ENCODE assay signal across 6 cellular contexts in the genomic region with DNA sequence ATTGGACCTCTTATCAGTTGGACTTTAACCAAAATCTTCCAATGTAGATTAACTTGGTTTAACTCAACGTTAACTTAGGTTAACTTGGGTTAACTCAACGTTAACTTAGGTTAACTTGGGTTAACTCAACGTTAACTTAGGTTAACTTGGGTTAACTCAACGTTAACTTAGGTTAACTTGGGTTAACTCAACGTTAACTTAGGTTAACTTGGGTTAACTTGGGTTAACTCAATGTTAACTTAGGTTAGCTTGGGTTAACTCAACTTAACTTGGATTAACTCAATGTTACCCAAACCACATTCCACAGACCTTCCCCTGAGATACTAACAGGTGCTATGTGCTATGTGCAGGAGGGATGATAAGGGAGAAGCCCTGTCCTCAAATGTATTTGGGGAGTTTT.
DNase-seq lines count a peak whose midpoint lies in the region; ATAC-seq, FAIRE-seq and TF ChIP-seq lines count a peak whose summit lies in the region.
"Not testable (repeated sequence)": the region's sequence is repeated elsewhere in the genome, so short reads cannot be mapped to it uniquely, and the experiment has no call there.

No MANE protein-coding gene starts in this region.

- not testable (repeated sequence) for H3K79me2 ChIP-seq in K562 (ENCODE audit: control insufficient read depth, insufficient read depth, low read length); H1 (ENCODE audit: control insufficient read depth in 1 of 2, insufficient read depth in 2 of 2, low read length in 2 of 2); HepG2 (ENCODE audit: insufficient read depth, low read length)

- not testable (repeated sequence) for DNase-seq in RCC 7860 (ENCODE audit: low spot score); K562 (ENCODE audit: extremely low read depth in 1 of 4, low spot score in 3 of 4); H1 (ENCODE audit: low read depth in 1 of 2, low spot score in 2 of 2); HepG2 (ENCODE audit: low spot score); small intestine

- not testable (repeated sequence) for TF ChIP-seq RAD21 in K562 (CRISPR knock-in tag; conservative IDR thresholded peaks at IDR 0.05 in 1 of 2, IDR thresholded peaks at IDR 0.05 in 1 of 2); H1 (IDR thresholded peaks at IDR 0.05 in 1 of 2, conservative IDR thresholded peaks at IDR 0.05 in 1 of 2; ENCODE audit: low read depth in 2 of 2, low read length in 2 of 2); HepG2 (CRISPR knock-in tag; IDR thresholded peaks at IDR 0.05)

- not testable (repeated sequence) for H3K9me1 ChIP-seq in K562 (ENCODE audit: control insufficient read depth, insufficient read depth, low read length)

- H2BK5ac ChIP-seq in H1 (ENCODE audit: low read depth, low read length): not testable (repeated sequence)

- CTCF ChIA-PET in K562 (lab: Yijun Ruan, JAX; ENCODE audit: low intra/inter-chr PET ratio); HepG2 (lab: Yijun Ruan, JAX; ENCODE audit: low intra/inter-chr PET ratio, low total read pairs): not testable (repeated sequence)
- CTCF ChIA-PET in H1 (lab: Charles Lee; ENCODE audit: partially characterized antibody): interaction anchor here (1.2 kb wide), 1 partner anchor 9 kb away, joined by 4 read pairs; no protein-coding TSS in a partner anchor

- not testable (repeated sequence) for H2AK5ac ChIP-seq in H1 (ENCODE audit: low read depth, low read length)

- TF ChIP-seq POLR2A in K562 (conservative IDR thresholded peaks at IDR 0.05); H1 (IDR thresholded peaks at IDR 0.05; ENCODE audit: control extremely low read depth in 1 of 2, low read depth in 2 of 2, low read length in 2 of 2); HepG2 (IDR thresholded peaks at IDR 0.05; ENCODE audit: insufficient read depth in 1 of 2, low read depth in 2 of 2, low read length in 2 of 2): not testable (repeated sequence)

- intact Hi-C loops in K562 (cut with micrococcal nuclease); HepG2 (cut with micrococcal nuclease; ENCODE audit: unreplicated experiment): not testable (repeated sequence)

- POLR2A ChIA-PET in K562 (lab: Yijun Ruan, JAX); H1 (lab: Charles Lee; ENCODE audit: partially characterized antibody); HepG2 (lab: Yijun Ruan, JAX): not testable (repeated sequence)

- H3K4ac ChIP-seq in H1 (replicated peaks; ENCODE audit: insufficient read length, low read depth, low read length): not testable (repeated sequence)

- H2BK12ac ChIP-seq in H1 (ENCODE audit: low read depth, low read length): not testable (repeated sequence)

- TF ChIP-seq EP300 in K562 (IDR thresholded peaks at IDR 0.05; ENCODE audit: low read length); H1 (IDR thresholded peaks at IDR 0.05; ENCODE audit: borderline replicate concordance in 1 of 2, low read depth in 2 of 2, low read length in 2 of 2); HepG2 (IDR thresholded peaks at IDR 0.05; ENCODE audit: low read depth in 2 of 2, low read length in 2 of 2); HepG2 (CRISPR knock-in tag; IDR thresholded peaks at IDR 0.05; ENCODE audit: borderline replicate concordance): not testable (repeated sequence)

- H3K56ac ChIP-seq in H1 (replicated peaks; ENCODE audit: insufficient read length, low read depth, low read length): not testable (repeated sequence)

- TF ChIP-seq CTCF in K562 (IDR thresholded peaks at IDR 0.05 in 2 of 3, conservative IDR thresholded peaks at IDR 0.05 in 1 of 3; ENCODE audit: insufficient read depth in 2 of 3, low read depth in 1 of 3, low read length in 3 of 3); H1 (IDR thresholded peaks at IDR 0.05; ENCODE audit: control extremely low read depth in 1 of 3, insufficient read depth in 1 of 3, low read depth in 1 of 3, low read length in 3 of 3); HepG2 (CRISPR knock-in tag; IDR thresholded peaks at IDR 0.05): not testable (repeated sequence)

- not testable (repeated sequence) for H2BK120ac ChIP-seq in H1 (replicated peaks; ENCODE audit: low read depth, low read length)

- not testable (repeated sequence) for H4K5ac ChIP-seq in H1 (ENCODE audit: insufficient read length, low read depth, low read length)

- H3K4me3 ChIP-seq in K562; H1 (ENCODE audit: extremely low read depth in 1 of 4, insufficient read depth in 2 of 4, low read depth in 3 of 4, low read length in 4 of 4); HepG2 (replicated peaks in 1 of 3; ENCODE audit: insufficient read depth in 1 of 3, low read depth in 2 of 3, low read length in 3 of 3); small intestine (ENCODE audit: low read depth in 1 of 2, low read length in 2 of 2): not testable (repeated sequence)

- not testable (repeated sequence) for H4K91ac ChIP-seq in H1 (replicated peaks; ENCODE audit: insufficient read length, low read length)

- ATAC-seq in K562, HepG2: not testable (repeated sequence)

- H2BK20ac ChIP-seq in H1 (ENCODE audit: low read length): not testable (repeated sequence)

- not testable (repeated sequence) for H3K18ac ChIP-seq in H1 (ENCODE audit: extremely low read depth, low read length)

- not testable (repeated sequence) for H3K4me1 ChIP-seq in K562 (replicated peaks in 1 of 2; ENCODE audit: control insufficient read depth in 2 of 2, insufficient read depth in 2 of 2, low read length in 2 of 2); H1 (replicated peaks in 1 of 4; ENCODE audit: control insufficient read depth in 3 of 4, insufficient read depth in 4 of 4, low read length in 3 of 4); HepG2 (ENCODE audit: insufficient read depth, low read length); small intestine (ENCODE audit: control insufficient read depth in 2 of 2, insufficient read depth in 1 of 2, low read depth in 1 of 2, low read length in 1 of 2)

- H3K9ac ChIP-seq in K562 (ENCODE audit: insufficient read depth in 1 of 2, low read depth in 2 of 2, low read length in 2 of 2); H1 (replicated peaks in 1 of 4; ENCODE audit: extremely low read depth in 1 of 4, low read depth in 3 of 4, low read length in 3 of 4); HepG2 (ENCODE audit: insufficient read depth, low read depth, low read length): not testable (repeated sequence)

- H2BK15ac ChIP-seq in H1 (ENCODE audit: low read length): not testable (repeated sequence)

- H3K27ac ChIP-seq in K562 (ENCODE audit: extremely low read depth, low read depth, low read length); H1 (ENCODE audit: low read depth, low read length); HepG2 (ENCODE audit: extremely low read length, insufficient read depth, low read length); small intestine (ENCODE audit: low read depth in 1 of 2, low read length in 1 of 2): not testable (repeated sequence)

- not testable (repeated sequence) for H3K14ac ChIP-seq in H1 (ENCODE audit: insufficient read length)

- not testable (repeated sequence) for H3K23me2 ChIP-seq in H1 (ENCODE audit: low read depth, low read length)

- H3K4me2 ChIP-seq in K562 (ENCODE audit: insufficient read depth, low read length); H1 (ENCODE audit: insufficient read depth in 1 of 2, low read depth in 2 of 2, low read length in 2 of 2); HepG2 (ENCODE audit: low read depth, low read length): not testable (repeated sequence)

- not testable (repeated sequence) for H4K20me1 ChIP-seq in K562 (replicated peaks; ENCODE audit: control insufficient read depth, insufficient read depth, low read length); H1 (replicated peaks in 1 of 2; ENCODE audit: control insufficient read depth in 1 of 2, insufficient read depth in 2 of 2, low read length in 2 of 2); HepG2 (ENCODE audit: insufficient read depth, low read length)

- H4K8ac ChIP-seq in H1 (ENCODE audit: extremely low read depth, insufficient read depth, low read length): not testable (repeated sequence)

- H3K36me3 ChIP-seq in K562 (ENCODE audit: control insufficient read depth, insufficient read depth, low read length); H1 (ENCODE audit: control insufficient read depth in 2 of 4, insufficient read depth in 4 of 4, low read length in 3 of 4); HepG2 (replicated peaks in 1 of 2; ENCODE audit: control insufficient read depth in 1 of 2, insufficient read depth in 2 of 2, low read length in 2 of 2); small intestine (ENCODE audit: control insufficient read depth in 2 of 2, insufficient read depth in 2 of 2, low read length in 2 of 2): not testable (repeated sequence)

- in situ Hi-C loops in K562 (cut with MboI); HepG2 (cut with HindIII; ENCODE audit: extremely low pct_ligation_motif_present, low pct_unique_long_range_greater_than_20kb): not testable (repeated sequence)

- not testable (repeated sequence) for H3K9me3 ChIP-seq in K562 (replicated peaks; ENCODE audit: control insufficient read depth, insufficient read depth, low read depth, low read length); H1 (ENCODE audit: insufficient read depth in 2 of 2, low read depth in 1 of 2, low read length in 1 of 2); HepG2 (ENCODE audit: low read length); small intestine (ENCODE audit: control insufficient read depth, low read depth)

- 0% methylated on average over 2 of the region's 5 CpGs for WGBS in K562 (ENCODE audit: insufficient coverage, low coverage, missing lambda C conversion rate)
- 86% methylated on average over 5 of the region's 5 CpGs; no CpG with 5 or more reads in 1 of the 2 experiments for WGBS in H1 (ENCODE audit: extremely low coverage in 1 of 2, insufficient coverage in 1 of 2, insufficient read length in 1 of 2, insufficient replicate concordance in 2 of 2, low coverage in 1 of 2, low lambda C conversion rate in 2 of 2, missing lambda C conversion rate in 1 of 2), 2 experiments
- 0% methylated on average over 5 of the region's 5 CpGs for WGBS in HepG2 (ENCODE audit: low lambda C conversion rate)
- WGBS in small intestine, 3 donors: 17 to 65% (median 33%) methylated on average over 5 of the region's 5 CpGs

- H3K23ac ChIP-seq in H1 (ENCODE audit: insufficient read length): not testable (repeated sequence)

- BruUV-seq in K562 (replicated peaks; lab: Mats Ljungman, UMichigan); HepG2 (replicated peaks; lab: Mats Ljungman, UMichigan): not testable (repeated sequence)

- FAIRE-seq in RCC 7860 (lab: Jason Lieb, UNC): peak; percentile 90
- FAIRE-seq in K562 (lab: Jason Lieb, UNC); H1 (lab: Jason Lieb, UNC); HepG2 (lab: Jason Lieb, UNC): not testable (repeated sequence)
- FAIRE-seq in colon (lab: Jason Lieb, UNC): peak; percentile 87
- FAIRE-seq in small intestine (lab: Jason Lieb, UNC): peak; percentile 49

- H2AFZ ChIP-seq in K562 (ENCODE audit: low read depth, low read length); H1 (ENCODE audit: low read length); HepG2 (ENCODE audit: low read length): not testable (repeated sequence)

- not testable (repeated sequence) for H3K79me1 ChIP-seq in H1 (ENCODE audit: low read depth, low read length)

- not testable (repeated sequence) for H3K27me3 ChIP-seq in K562 (ENCODE audit: control insufficient read depth in 2 of 2, insufficient read depth in 2 of 2, low read length in 2 of 2); H1 (replicated peaks in 1 of 4; ENCODE audit: control insufficient read depth in 3 of 4, extremely low read depth in 1 of 4, insufficient read depth in 3 of 4, low read length in 3 of 4); HepG2 (ENCODE audit: control insufficient read depth in 1 of 2, insufficient read depth in 2 of 2, low read length in 2 of 2); small intestine (ENCODE audit: control insufficient read depth in 2 of 2, insufficient read depth in 2 of 2, low read length in 2 of 2)
